8 cellular contexts compared by ENCODE assay signal in genomic region chr14:95290769-95291440, GRCh38. TPM values are rescaled to one million over a fixed set of nuclear protein-coding genes. Genes with fewer than 3 reads are reported as not detected.
DNase-seq lines count a peak whose midpoint lies in the region; ATAC-seq, FAIRE-seq and TF ChIP-seq lines count a peak whose summit lies in the region.

No MANE protein-coding gene starts in this region.

- no peak overlapping the region for H3K18ac ChIP-seq in H9 (ENCODE audit: insufficient read length, low read depth, low read length)

- H3K36me3 ChIP-seq in small intestine (ENCODE audit: control insufficient read depth in 2 of 2, insufficient read depth in 2 of 2, low read length in 2 of 2) (no peaks in the 10 kb centered on the region), osteoblast (ENCODE audit: insufficient read depth, low read length) (no peaks in the 10 kb centered on the region)

- H3K9me3 Mint-ChIP-seq in H9, result peaks cover 3 to 17% of the 10 kb centered on the region in 2 experiments; a peak in 4 of 5 replicates

- no peak overlapping the region for H2AFZ ChIP-seq in H9 (ENCODE audit: low read length)
- no peak overlapping the region for H2AFZ ChIP-seq in osteoblast (ENCODE audit: low read length)

- H4K8ac ChIP-seq in H9 (replicated peaks; ENCODE audit: insufficient read length, low read depth, low read length), result no peak overlapping the region

- H3K27ac ChIP-seq in H9 (ENCODE audit: insufficient read length, low read depth, low read length) (no peak overlapping the region), small intestine (ENCODE audit: low read depth in 1 of 2, low read length in 1 of 2) (peak overlapping the region in 1 of 2 donors; percentile 82), osteoblast (ENCODE audit: low read depth, low read length) (no peak overlapping the region)

- H3K4me2 ChIP-seq in H9 (ENCODE audit: insufficient read depth, insufficient read length, low read length) (no peak overlapping the region), osteoblast (ENCODE audit: insufficient read depth, low read length) (no peak overlapping the region)

- peak; percentile 81 for ATAC-seq in esophagus mucosa
- no peak for ATAC-seq in GM21381 (IDR thresholded peaks at IDR 0.05; ENCODE audit: unreplicated experiment)
- no peak for ATAC-seq in GM21529 (IDR thresholded peaks at IDR 0.05; ENCODE audit: unreplicated experiment)

- H2BK12ac ChIP-seq in H9 (ENCODE audit: insufficient read length, low read depth, low read length), result no peak overlapping the region

- H3T11ph ChIP-seq in H9 (ENCODE audit: low read length), result no peak overlapping the region

- no peak overlapping the region for H3K9ac ChIP-seq in H9 (ENCODE audit: extremely low read depth, insufficient read length, low read length)

- peaks cover 34 to 58% of the 10 kb centered on the region in 2 experiments for H3K4me1 Mint-ChIP-seq in H9

- no peaks in the 10 kb centered on the region for H3K79me1 ChIP-seq in H9 (ENCODE audit: insufficient read depth, low read depth, low read length, poor library complexity, severe bottlenecking)

- H2BK20ac ChIP-seq in H9 (ENCODE audit: low read depth, low read length, poor library complexity, severe bottlenecking), result no peak overlapping the region

- H4K91ac ChIP-seq in H9 (ENCODE audit: insufficient read length, low read depth, low read length), result no peak overlapping the region

- no peaks in the 10 kb centered on the region for H3K9me3 ChIP-seq in H9 (ENCODE audit: control insufficient read depth, low read depth, low read length)
- no peaks in the 10 kb centered on the region for H3K9me3 ChIP-seq in small intestine (ENCODE audit: control insufficient read depth, low read depth)
- peaks cover 2% of the 10 kb centered on the region for H3K9me3 ChIP-seq in osteoblast (ENCODE audit: low read depth, low read length)

- H3K14ac ChIP-seq in H9 (ENCODE audit: insufficient read depth, low read length), result no peak overlapping the region

- H3K27me3 ChIP-seq in H9 (ENCODE audit: insufficient read depth, low read length), result no peaks in the 10 kb centered on the region
- H3K27me3 ChIP-seq in small intestine (ENCODE audit: control insufficient read depth in 2 of 2, insufficient read depth in 2 of 2, low read length in 2 of 2), result peaks cover 0 to 2% of the 10 kb centered on the region in 2 donors
- no peaks in the 10 kb centered on the region for H3K27me3 ChIP-seq in osteoblast (ENCODE audit: insufficient read depth, low read length)

- no peak overlapping the region for H3K23ac ChIP-seq in H9 (ENCODE audit: insufficient read length, low read depth, low read length)

- H3K79me2 ChIP-seq in H9 (ENCODE audit: insufficient read depth, low read length) (no peaks in the 10 kb centered on the region), osteoblast (ENCODE audit: insufficient read depth, low read length) (no peaks in the 10 kb centered on the region)

- no CpG with 5 or more reads among the region's 20 CpGs for WGBS in H9 (ENCODE audit: extremely low coverage, insufficient read length, low lambda C conversion rate)
- 14 to 37% (median 26%) methylated on average over 20 of the region's 20 CpGs for WGBS in small intestine, 3 donors

- H3K4me3 ChIP-seq in small intestine (ENCODE audit: low read depth in 1 of 2, low read length in 2 of 2) (no peak overlapping the region), osteoblast (ENCODE audit: insufficient read depth, low read length) (no peak overlapping the region)

- no peak overlapping the region for H2BK15ac ChIP-seq in H9 (ENCODE audit: low read depth, low read length)

- H3K23me2 ChIP-seq in H9 (ENCODE audit: insufficient read length, low read depth, low read length, poor library complexity, severe bottlenecking), result no peaks in the 10 kb centered on the region

- no peak overlapping the region for H3K56ac ChIP-seq in H9 (ENCODE audit: insufficient read length, low read depth, low read length)

- DNase-seq in H9, result peak; percentile 59
- peak; percentile 81 for DNase-seq in NCI-H2196 (lab: John Stamatoyannopoulos, UW; ENCODE audit: unreplicated experiment)
- peak; percentile 80 for DNase-seq in small intestine
- no peak for DNase-seq in osteoblast (ENCODE audit: insufficient read length, low spot score, missing footprints)
- DNase-seq in AG08396 (ENCODE audit: low spot score), result no peak

- TF ChIP-seq CTCF in H9 (conservative IDR thresholded peaks at IDR 0.05) (no peak), osteoblast (IDR thresholded peaks at IDR 0.05; ENCODE audit: extremely low read depth, low read depth, low read length) (no peak)

- no peak overlapping the region for H2BK5ac ChIP-seq in H9 (ENCODE audit: insufficient read length, low read length)

- no peak overlapping the region for H4K5ac ChIP-seq in H9 (ENCODE audit: insufficient read length, low read depth, low read length)

- no peak overlapping the region for H2AK5ac ChIP-seq in H9 (ENCODE audit: insufficient read length, low read length)

- H3K4me1 ChIP-seq in H9 (ENCODE audit: insufficient read depth, low read length), result 0 out of 2 replicates have a peak, but pooled peaks cover 5% of the 10 kb centered on the region
- peaks cover 0 to 3% of the 10 kb centered on the region in 2 donors for H3K4me1 ChIP-seq in small intestine (ENCODE audit: control insufficient read depth in 2 of 2, insufficient read depth in 1 of 2, low read depth in 1 of 2, low read length in 1 of 2)
- no peaks in the 10 kb centered on the region for H3K4me1 ChIP-seq in osteoblast (ENCODE audit: insufficient read depth, low read length)

- no peak overlapping the region for H3K4me3 Mint-ChIP-seq in H9

- peaks cover 3 to 21% (median 5%) of the 10 kb centered on the region in 3 experiments; a peak in 6 of 7 replicates for H3K36me3 Mint-ChIP-seq in H9 (ENCODE audit: insufficient read depth in 1 of 3, low read depth in 3 of 3)

- H3K4ac ChIP-seq in H9 (ENCODE audit: low read depth, low read length), result no peak overlapping the region

- H4K20me1 ChIP-seq in H9 (ENCODE audit: control insufficient read depth, insufficient read depth, insufficient read length) (no peaks in the 10 kb centered on the region), osteoblast (ENCODE audit: insufficient read depth, low read length) (no peaks in the 10 kb centered on the region)

- H3K27ac Mint-ChIP-seq in H9, result no peak overlapping the region; a peak in 1 of 7 replicates

- H2BK120ac ChIP-seq in H9 (ENCODE audit: low read depth, low read length, poor library complexity, severe bottlenecking), result no peak overlapping the region

- no peaks in the 10 kb centered on the region; the same call in none of the 2 replicates for H3K27me3 Mint-ChIP-seq in H9 (ENCODE audit: low read depth)

- FAIRE-seq in small intestine (lab: Jason Lieb, UNC), result no peak

RNA-seq across cellular contexts. Expression of gene CLMN, which starts 28.8 kb away (rescaled TPM):
- total RNA-seq in H9 (2021), result 7.6 and 8.4 TPM in 2 replicates
- 9.6 TPM for total RNA-seq in esophagus mucosa
- 1 to 10 TPM; 2.9 to 8.2 (median 3.2) TPM for polyA plus RNA-seq in small intestine
- 1.1 and 1.5 TPM in 2 replicates for total RNA-seq in osteoblast

Comparison
In these comparisons a context has a peak if more than half of its experiments do, and no peak if none do; other contexts are left out.
1. DNase-seq: peak in H9 (single experiment), NCI-H2196 (single experiment) and small intestine (single experiment); none in osteoblast (single experiment) and AG08396 (single experiment).